16 cellular contexts compared by ENCODE assay signal in genomic region chr11:3106736-3107524, GRCh38. TPM values are rescaled to one million over a fixed set of nuclear protein-coding genes. Genes with fewer than 3 reads are reported as not detected.
DNase-seq lines count a peak whose midpoint lies in the region; ATAC-seq, FAIRE-seq and TF ChIP-seq lines count a peak whose summit lies in the region.
"Had no signal": no experiment of that assay in that cellular context is flagged by ENCODE, and none has a peak within 500 bp of the region (broad histone marks: within the 10 kb centered on the region; RNA-seq: fewer than 3 reads in every experiment).

No MANE protein-coding gene starts in this region.

- H3K27me3 ChIP-seq in right lobe of liver (no peaks in the 10 kb centered on the region), HepG2 (ENCODE audit: control insufficient read depth in 1 of 2, insufficient read depth in 2 of 2, low read length in 2 of 2) (peaks cover 20 to 62% of the 10 kb centered on the region in 2 experiments)
- H3K27me3 ChIP-seq: heart right ventricle, testis had no signal

- no peaks in the 10 kb centered on the region for H3K4me1 Mint-ChIP-seq in neural crest cell
- H3K4me1 Mint-ChIP-seq: activated CD4-positive, alpha-beta T cell treated with anti-CD3 and anti-CD28 coated beads, Interleukin-2, amount 10 ng/mL, durations not matched to agents 7 days and 5 days had no signal

- no peak overlapping the region for H3K4me2 ChIP-seq in HepG2 (ENCODE audit: low read depth, low read length)

- POLR2A ChIA-PET in HepG2 (lab: Yijun Ruan, JAX) = no interaction called here

- no peaks in the 10 kb centered on the region for H3K79me2 ChIP-seq in HepG2 (ENCODE audit: insufficient read depth, low read length)

- H4K20me1 ChIP-seq in HepG2 (ENCODE audit: insufficient read depth, low read length) = no peaks in the 10 kb centered on the region

- ATAC-seq in right lobe of liver (no peak), HepG2 (no peak), HG02610 (IDR thresholded peaks at IDR 0.05; ENCODE audit: unreplicated experiment) (no peak), GM19467 (IDR thresholded peaks at IDR 0.05; ENCODE audit: unreplicated experiment) (no peak)

- CTCF ChIA-PET in HepG2 (lab: Yijun Ruan, JAX; ENCODE audit: low intra/inter-chr PET ratio, low total read pairs) = no interaction called here

- in situ Hi-C loops in HepG2 (cut with HindIII; ENCODE audit: extremely low pct_ligation_motif_present, low pct_unique_long_range_greater_than_20kb) = loop anchor here (10.0 kb wide), 1 partner anchor 108 kb away; the partner anchor contains the start of gene MRGPRG

- H3K4me3 Mint-ChIP-seq in neural crest cell = no peak overlapping the region
- H3K4me3 Mint-ChIP-seq: activated CD4-positive, alpha-beta T cell treated with anti-CD3 and anti-CD28 coated beads, Interleukin-2, amount 10 ng/mL, durations not matched to agents 7 days and 5 days had no signal

- WGBS in right lobe of liver (ENCODE audit: insufficient coverage, low coverage, low lambda C conversion rate, missing lambda C conversion rate) = 100% methylated on average over 1 of the region's 21 CpGs
- WGBS in HepG2 (ENCODE audit: low lambda C conversion rate) = 43% methylated on average over 13 of the region's 21 CpGs

- no peak overlapping the region for H3K27ac ChIP-seq in right lobe of liver
- no peak overlapping the region for H3K27ac ChIP-seq in HepG2 (ENCODE audit: extremely low read length, insufficient read depth, low read length)
- H3K27ac ChIP-seq: heart right ventricle, testis had no signal

- no peak overlapping the region for H2AFZ ChIP-seq in HepG2 (ENCODE audit: low read length)

- peak in 2 of 3 donors; percentile 27 to 42 for DNase-seq in right lobe of liver
- DNase-seq in HepG2 (ENCODE audit: low spot score) = no peak
- DNase-seq in ecto neural progenitor cell (ENCODE audit: low spot score) = peak; percentile 44
- DNase-seq in neural crest cell (ENCODE audit: low read depth, low spot score) = no peak
- DNase-seq in NCI-H128 (lab: John Stamatoyannopoulos, UW; ENCODE audit: unreplicated experiment) = no peak
- DNase-seq: activated CD4-positive, alpha-beta T cell treated with anti-CD3 and anti-CD28 coated beads, Interleukin-2, amount 10 ng/mL, durations not matched to agents 7 days and 5 days; activated naive CD4-positive, alpha-beta T cell treated with Interleukin-2 at 50 U/mL for 16 hours; activated T-cell treated with anti-CD3 and anti-CD28 coated beads for 4 hours; KBM-7; NCI-H2029; stimulated activated CD4-positive, alpha-beta T cell treated with anti-CD3 and anti-CD28 coated beads, Interleukin-12 subunit alpha, Interleukin-12 subunit beta, amount 100 ng/mL, for 4 hours; testis had no signal

- TF ChIP-seq CTCF in right lobe of liver (IDR thresholded peaks at IDR 0.05) (no peak), HepG2 (CRISPR knock-in tag; IDR thresholded peaks at IDR 0.05) (no peak), neural crest cell (conservative IDR thresholded peaks at IDR 0.05) (no peak)

- no peak overlapping the region for H3K9ac ChIP-seq in HepG2 (ENCODE audit: insufficient read depth, low read depth, low read length)

- H3K36me3 Mint-ChIP-seq in neural crest cell (ENCODE audit: low read depth) = peaks cover 15% of the 10 kb centered on the region

- no peaks in the 10 kb centered on the region for H3K27me3 Mint-ChIP-seq in neural crest cell (ENCODE audit: low read depth)
- H3K27me3 Mint-ChIP-seq: activated CD4-positive, alpha-beta T cell treated with anti-CD3 and anti-CD28 coated beads, Interleukin-2, amount 10 ng/mL, durations not matched to agents 7 days and 5 days had no signal

- TF ChIP-seq POLR2A in right lobe of liver (IDR thresholded peaks at IDR 0.05) = no peak
- no peak for TF ChIP-seq POLR2A in HepG2 (IDR thresholded peaks at IDR 0.05; ENCODE audit: insufficient read depth in 1 of 2, low read depth in 2 of 2, low read length in 2 of 2)

- TF ChIP-seq RAD21 in HepG2 (CRISPR knock-in tag; IDR thresholded peaks at IDR 0.05) = no peak

- H3K4me3 ChIP-seq in right lobe of liver = no peak overlapping the region
- no peak overlapping the region for H3K4me3 ChIP-seq in HepG2 (replicated peaks in 1 of 3; ENCODE audit: insufficient read depth in 1 of 3, low read depth in 2 of 3, low read length in 3 of 3)
- H3K4me3 ChIP-seq: heart right ventricle, testis had no signal

- H3K9me3 ChIP-seq in right lobe of liver (no peaks in the 10 kb centered on the region), HepG2 (ENCODE audit: low read length) (no peaks in the 10 kb centered on the region)
- H3K9me3 ChIP-seq: heart right ventricle, testis had no signal

- H3K36me3 ChIP-seq in right lobe of liver (no peaks in the 10 kb centered on the region), HepG2 (replicated peaks in 1 of 2; ENCODE audit: control insufficient read depth in 1 of 2, insufficient read depth in 2 of 2, low read length in 2 of 2) (no peaks in the 10 kb centered on the region)

- BruUV-seq in HepG2 (replicated peaks; lab: Mats Ljungman, UMichigan) = no TSS peak

- intact Hi-C loops in right lobe of liver (cut with DNase I) = loop anchor here in 1 of 2 donors (10.0 kb wide), 1 partner anchor 118 kb away; no protein-coding TSS in a partner anchor
- intact Hi-C loops in HepG2 (cut with micrococcal nuclease; ENCODE audit: unreplicated experiment) = no loop called here

- H3K9me3 Mint-ChIP-seq in neural crest cell = peaks cover 3% of the 10 kb centered on the region
- H3K9me3 Mint-ChIP-seq: activated CD4-positive, alpha-beta T cell treated with anti-CD3 and anti-CD28 coated beads, Interleukin-2, amount 10 ng/mL, durations not matched to agents 7 days and 5 days had no signal

- no peak for TF ChIP-seq EP300 in HepG2 (IDR thresholded peaks at IDR 0.05; ENCODE audit: low read depth in 2 of 2, low read length in 2 of 2)
- no peak for TF ChIP-seq EP300 in HepG2 (CRISPR knock-in tag; IDR thresholded peaks at IDR 0.05; ENCODE audit: borderline replicate concordance)

- H3K4me1 ChIP-seq in right lobe of liver (no peaks in the 10 kb centered on the region), HepG2 (ENCODE audit: insufficient read depth, low read length) (no peaks in the 10 kb centered on the region)
- H3K4me1 ChIP-seq: testis had no signal

- FAIRE-seq in HepG2 (lab: Jason Lieb, UNC) = no peak
- FAIRE-seq: endometrium had no signal

- peak overlapping the region; percentile 85 for H3K27ac Mint-ChIP-seq in neural crest cell (ENCODE audit: unreplicated experiment)
- H3K27ac Mint-ChIP-seq: activated CD4-positive, alpha-beta T cell treated with anti-CD3 and anti-CD28 coated beads, Interleukin-2, amount 10 ng/mL, durations not matched to agents 7 days and 5 days had no signal

RNA-seq across cellular contexts. Expression of gene CARS1, which starts 49.7 kb away (rescaled TPM):
- total RNA-seq in right lobe of liver (10 to 100 TPM; 17.3 to 44.7 (median 22.7) TPM), HepG2 (2016; rRNA removed; fragmentation: Illumina TruSeq; extraction: Trizol) (32.1 and 33.8 TPM in 2 replicates), neural crest cell (59.2 and 61.8 TPM in 2 replicates)
- 6.6 and 6.8 TPM in 2 replicates for total RNA-seq in HepG2 (2016; cell fraction: cytosol; rRNA removed; fragmentation: Illumina TruSeq; extraction: Trizol; ENCODE audit: low read depth)
- 31.0 and 33.3 TPM in 2 replicates for total RNA-seq in HepG2 (2016; cell fraction: insoluble cytoplasmic fraction; rRNA removed; fragmentation: Illumina TruSeq; extraction: Trizol)
- total RNA-seq in HepG2 (2016; cell fraction: membrane; rRNA removed; fragmentation: Illumina TruSeq; extraction: Trizol) = 11.2 and 30.8 TPM in 2 replicates
- 32.2 and 55.6 TPM in 2 replicates for total RNA-seq in HepG2 (2016; cell fraction: nucleus; rRNA removed; fragmentation: Illumina TruSeq; extraction: Trizol)
- 47.0 and 51.1 TPM in 2 replicates for polyA plus RNA-seq in HepG2 (2011; rRNA removed)
- 24.8 and 30.7 TPM in 2 replicates for polyA plus RNA-seq in HepG2 (2011; cell fraction: cytosol; rRNA removed)
- polyA plus RNA-seq in HepG2 (2011; cell fraction: nucleus; rRNA removed) = 122 and 123 TPM in 2 replicates
- polyA plus RNA-seq in HepG2 (2012) = 27.1 and 55.0 TPM in 2 replicates
- polyA plus RNA-seq in HepG2 (2016; cell fraction: cytosol; fragmentation: Illumina TruSeq; extraction: Trizol; ENCODE audit: low read depth) = 5.3 and 6.3 TPM in 2 replicates
- 28.8 and 29.1 TPM in 2 replicates for polyA plus RNA-seq in HepG2 (2016; cell fraction: insoluble cytoplasmic fraction; fragmentation: Illumina TruSeq; extraction: Trizol; ENCODE audit: low read depth)
- polyA plus RNA-seq in HepG2 (2016; cell fraction: membrane; fragmentation: Illumina TruSeq; extraction: Trizol; ENCODE audit: low read depth) = 8.7 and 27.3 TPM in 2 replicates
- polyA plus RNA-seq in HepG2 (2016; cell fraction: nucleus; fragmentation: Illumina TruSeq; extraction: Trizol; ENCODE audit: insufficient read depth, low read depth) = 59.1 and 103 TPM in 2 replicates
- polyA minus RNA-seq in HepG2 (2011; rRNA and poly(A)+ RNA removed; ENCODE audit: low replicate concordance) = 27.7 and 54.6 TPM in 2 replicates
- polyA minus RNA-seq in HepG2 (2011; cell fraction: cytosol; rRNA and poly(A)+ RNA removed) = 18.4 and 22.4 TPM in 2 replicates
- 55.0 and 56.3 TPM in 2 replicates for polyA minus RNA-seq in HepG2 (2011; cell fraction: nucleus; rRNA and poly(A)+ RNA removed)

RNA-seq across cellular contexts. Expression of gene OSBPL5, which starts 58.2 kb away (rescaled TPM):
- total RNA-seq in right lobe of liver (1 to 10 TPM; 2.2 to 6.3 (median 3.4) TPM), HepG2 (2016; rRNA removed; fragmentation: Illumina TruSeq; extraction: Trizol) (not detected in 2 replicates), neural crest cell (30.6 and 31.4 TPM in 2 replicates)
- 0.26 TPM in 1 of 2 replicates, not detected in the other for total RNA-seq in HepG2 (2016; cell fraction: cytosol; rRNA removed; fragmentation: Illumina TruSeq; extraction: Trizol; ENCODE audit: low read depth)
- total RNA-seq in HepG2 (2016; cell fraction: insoluble cytoplasmic fraction; rRNA removed; fragmentation: Illumina TruSeq; extraction: Trizol) = not detected in 2 replicates
- not detected in 2 replicates for total RNA-seq in HepG2 (2016; cell fraction: membrane; rRNA removed; fragmentation: Illumina TruSeq; extraction: Trizol)
- not detected in 2 replicates for total RNA-seq in HepG2 (2016; cell fraction: nucleus; rRNA removed; fragmentation: Illumina TruSeq; extraction: Trizol)
- polyA plus RNA-seq in HepG2 (2011; rRNA removed) = not detected in 2 replicates
- not detected in 2 replicates for polyA plus RNA-seq in HepG2 (2011; cell fraction: cytosol; rRNA removed)
- polyA plus RNA-seq in HepG2 (2011; cell fraction: nucleus; rRNA removed) = 0.34 TPM in 1 of 2 replicates, not detected in the other
- not detected in 2 replicates for polyA plus RNA-seq in HepG2 (2012)
- not detected in 2 replicates for polyA plus RNA-seq in HepG2 (2016; cell fraction: cytosol; fragmentation: Illumina TruSeq; extraction: Trizol; ENCODE audit: low read depth)
- not detected in 2 replicates for polyA plus RNA-seq in HepG2 (2016; cell fraction: insoluble cytoplasmic fraction; fragmentation: Illumina TruSeq; extraction: Trizol; ENCODE audit: low read depth)
- not detected in 2 replicates for polyA plus RNA-seq in HepG2 (2016; cell fraction: membrane; fragmentation: Illumina TruSeq; extraction: Trizol; ENCODE audit: low read depth)
- polyA plus RNA-seq in HepG2 (2016; cell fraction: nucleus; fragmentation: Illumina TruSeq; extraction: Trizol; ENCODE audit: insufficient read depth, low read depth) = not detected in 2 replicates
- 41.3 TPM in 1 of 2 replicates, not detected in the other for polyA minus RNA-seq in HepG2 (2011; rRNA and poly(A)+ RNA removed; ENCODE audit: low replicate concordance)
- 0.40 and 0.97 TPM in 2 replicates for polyA minus RNA-seq in HepG2 (2011; cell fraction: cytosol; rRNA and poly(A)+ RNA removed)
- not detected in 2 replicates for polyA minus RNA-seq in HepG2 (2011; cell fraction: nucleus; rRNA and poly(A)+ RNA removed)

Comparison
In these comparisons a context has a peak if more than half of its experiments do, and no peak if none do; other contexts are left out.
1. DNase-seq: peak in right lobe of liver (2 of 3) and ecto neural progenitor cell (single experiment); none in HepG2 (single experiment), neural crest cell (single experiment) and NCI-H128 (single experiment).